ENCODE assay signal across 8 cellular contexts in genomic region chr11:45180158-45180887, GRCh38. TPM values are rescaled to one million over a fixed set of nuclear protein-coding genes. Genes with fewer than 3 reads are reported as not detected.
DNase-seq lines count a peak whose midpoint lies in the region; ATAC-seq, FAIRE-seq and TF ChIP-seq lines count a peak whose summit lies in the region.

No MANE protein-coding gene starts in this region.

- DNase-seq in A549 (ENCODE audit: low read depth in 1 of 2, low spot score in 1 of 2) (peak; percentile 60 to 76), ELR (ENCODE audit: low read depth) (peak; percentile 22), NCI-H2227 treated with DMSO at 0.1 percent for 48 hours (lab: John Stamatoyannopoulos, UW) (peak; percentile 34), cardiac fibroblast (ENCODE audit: low read depth in 2 of 2) (peak in 1 of 2 donors; percentile 49), kidney epithelial cell (ENCODE audit: low read depth) (no peak)
- peak; percentile 47 for DNase-seq in stimulated activated naive CD8-positive, alpha-beta T cell treated with anti-CD3 and anti-CD28 coated beads, Interleukin-15, Interleukin-2, amounts not matched to agents 100 U/mL and 50 U/mL, for 24 hours

- H3K36me3 ChIP-seq in kidney epithelial cell (ENCODE audit: control insufficient read depth, insufficient read depth, low read length), result peaks cover 2% of the 10 kb centered on the region

- peak overlapping the region; percentile 97 to 98 for H3K27ac ChIP-seq in A549

- CTCF ChIA-PET in A549 (lab: Yijun Ruan, JAX), result interaction anchor here (0.7 to 4.4 kb wide), 12 partner anchors 9 to 228 kb away, joined by 3 to 35 read pairs (median 4); no protein-coding TSS in a partner anchor

- TF ChIP-seq CTCF in A549 (IDR thresholded peaks at IDR 0.05) (peak; percentile 36), cardiac fibroblast (IDR thresholded peaks at IDR 0.05; ENCODE audit: low read depth, low read length) (peak; percentile 16), kidney epithelial cell (IDR thresholded peaks at IDR 0.05; ENCODE audit: insufficient read depth, low read length, poor library complexity, severe bottlenecking) (peak; percentile 64)

- no peak; a peak in 1 of 5 replicates for TF ChIP-seq RAD21 in A549 (conservative IDR thresholded peaks at IDR 0.05 in 1 of 2, IDR thresholded peaks at IDR 0.05 in 1 of 2)

- no peak for FAIRE-seq in A549 (lab: Jason Lieb, UNC)

- H3K4me3 ChIP-seq in A549 (peak overlapping the region; percentile 64), cardiac fibroblast (replicated peaks in 1 of 2; ENCODE audit: low read depth in 2 of 2, low read length in 2 of 2) (peak overlapping the region; percentile 46), kidney epithelial cell (ENCODE audit: low read depth, low read length) (peak overlapping the region; percentile 49)

- no peak for TF ChIP-seq EP300 in A549 (IDR thresholded peaks at IDR 0.05)

- POLR2A ChIA-PET in A549 (lab: Yijun Ruan, JAX), result interaction anchor here (1.0 to 1.6 kb wide), 3 partner anchors 33 to 70 kb away, joined by 4 to 10 read pairs (median 9); no protein-coding TSS in a partner anchor

- peaks cover 16% of the 10 kb centered on the region for H3K4me1 ChIP-seq in A549

- H3K27me3 ChIP-seq in kidney epithelial cell (ENCODE audit: control insufficient read depth, insufficient read depth, low read length), result no peaks in the 10 kb centered on the region

- H3K4me2 ChIP-seq in A549, result peak overlapping the region; percentile 97

- ATAC-seq in A549 (peak; percentile 82 to 87), GM18861 (IDR thresholded peaks at IDR 0.05; ENCODE audit: unreplicated experiment) (no peak), GM18870 (IDR thresholded peaks at IDR 0.05; ENCODE audit: unreplicated experiment) (no peak)
- ATAC-seq in stimulated activated naive CD8-positive, alpha-beta T cell treated with anti-CD3 and anti-CD28 coated beads, Interleukin-15, Interleukin-2, amounts not matched to agents 100 U/mL and 50 U/mL, for 24 hours, result peak; percentile 60

- no peaks in the 10 kb centered on the region for H3K9me3 ChIP-seq in A549

- TF ChIP-seq POLR2A in A549 (IDR thresholded peaks at IDR 0.05; ENCODE audit: low read length), result no peak

- 0% methylated on average over 1 of the region's 84 CpGs for WGBS in A549 (ENCODE audit: missing lambda C conversion rate)

TF ChIP-seq in A549, 52 proteins besides CTCF, POLR2A, EP300 and RAD21:
- TF ChIP-seq MAX (IDR thresholded peaks at IDR 0.05) (peak; percentile 9; the same call in 1 of the 2 replicates), JUN (IDR thresholded peaks at IDR 0.05) (peak; percentile 51 to 84), MYC (IDR thresholded peaks at IDR 0.05; ENCODE audit: borderline replicate concordance, low read length) (0 out of 2 replicates have a peak, but pooled peaks have one; percentile 8), BCL3 (IDR thresholded peaks at IDR 0.05) (peak; percentile 69; the same call in 1 of the 3 replicates), ZSCAN20 (CRISPR knock-in tag; IDR thresholded peaks at IDR 0.05) (no peak), SMC3 (IDR thresholded peaks at IDR 0.05) (no peak), POLR2AphosphoS2 (conservative IDR thresholded peaks at IDR 0.05; ENCODE audit: low read length) (no peak)

RNA-seq across cellular contexts. Expression of gene PRDM11, which starts 33.9 kb away (rescaled TPM):
- 4.3 and 5.8 TPM in 2 replicates for polyA plus RNA-seq in A549 (2011; rRNA removed)
- 4.6 and 5.1 TPM in 2 replicates for polyA plus RNA-seq in A549 (2012; cell fraction: cytosol; rRNA removed)
- polyA plus RNA-seq in A549 (2012; cell fraction: nucleus; rRNA removed), result 6.7 and 8.5 TPM in 2 replicates
- polyA plus RNA-seq in A549 (2017; fragmentation: RNase III; extraction: RNeasy Plus Mini Kit Qiagen cat#74134 plus additional on column Dnase treatment), result 5.3 to 6.2 TPM (median 5.4 TPM) in 3 replicates
- polyA minus RNA-seq in A549 (2011; rRNA and poly(A)+ RNA removed), result 10.4 and 11.2 TPM in 2 replicates
- 6.6 and 9.5 TPM in 2 replicates for total RNA-seq in kidney epithelial cell

Comparison
In these comparisons a context has a peak if more than half of its experiments do, and no peak if none do; other contexts are left out.
1. ATAC-seq: peak in A549 (2 of 2) and stimulated activated naive CD8-positive, alpha-beta T cell treated with anti-CD3 and anti-CD28 coated beads, Interleukin-15, Interleukin-2, amounts not matched to agents 100 U/mL and 50 U/mL, for 24 hours (single experiment); none in GM18861 (single experiment) and GM18870 (single experiment).
2. Peak in every context shown above with its lines, with median percentiles within 50 percentile points of each other: H3K4me3 ChIP-seq and CTCF ChIP-seq.